Comparison of ENCODE assay signal across 1 cellular context in genomic region chr17:58351182-58351581, GRCh38.
TF ChIP-seq lines count a peak whose summit lies in the region.

No MANE protein-coding gene starts in this region.

TF ChIP-seq in endothelial cell of umbilical vein, 7 proteins besides CTCF, POLR2A, EP300 and RAD21:
- TF ChIP-seq JUN (IDR thresholded peaks at IDR 0.05; ENCODE audit: borderline replicate concordance, insufficient read depth, insufficient read length, low read depth) (no peak), FOS (IDR thresholded peaks at IDR 0.05; ENCODE audit: borderline replicate concordance, insufficient read depth, low read length) (no peak), GATA2 (IDR thresholded peaks at IDR 0.05; ENCODE audit: insufficient read depth, insufficient read length, low read depth, low read length) (no peak), POLR2AphosphoS5 (IDR thresholded peaks at IDR 0.05; ENCODE audit: insufficient read depth, low read depth, low read length) (no peak), MYC (IDR thresholded peaks at IDR 0.05; ENCODE audit: low read depth, low read length) (no peak), EZH2 (IDR thresholded peaks at IDR 0.05; ENCODE audit: borderline replicate concordance, low read depth, low read length, severe bottlenecking) (no peak)
- TF ChIP-seq, protein P1, sequence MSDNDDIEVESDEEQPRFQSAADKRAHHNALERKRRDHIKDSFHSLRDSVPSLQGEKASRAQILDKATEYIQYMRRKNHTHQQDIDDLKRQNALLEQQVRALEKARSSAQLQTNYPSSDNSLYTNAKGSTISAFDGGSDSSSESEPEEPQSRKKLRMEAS (IDR thresholded peaks at IDR 0.05; ENCODE audit: insufficient read depth, insufficient read length), result no peak
